Comparison of ENCODE assay signal across 8 cellular contexts in genomic region chr13:52127783-52128702, GRCh38. TPM values are rescaled to one million over a fixed set of nuclear protein-coding genes. Genes with fewer than 3 reads are reported as not detected.
DNase-seq lines count a peak whose midpoint lies in the region; ATAC-seq and TF ChIP-seq lines count a peak whose summit lies in the region.

No MANE protein-coding gene starts in this region.

- peak overlapping the region; percentile 70 for H3K4me3 ChIP-seq in epithelial cell of proximal tubule (ENCODE audit: low read depth, low read length)

- DNase-seq in AG20443 (ENCODE audit: low spot score) = peak; percentile 78
- DNase-seq in HPDE6-E6E7 (ENCODE audit: extremely low spot score) = peak; percentile 3
- peak; percentile 57 for DNase-seq in NOMO-1 treated with DMSO at 0.1 percent for 48 hours (lab: John Stamatoyannopoulos, UW; ENCODE audit: unreplicated experiment)
- peak; percentile 57 for DNase-seq in activated CD8-positive, alpha-beta memory T cell treated with anti-CD3 and anti-CD28 coated beads, Interleukin-2, amount 50 U/mL, for 48 hours
- DNase-seq in epithelial cell of proximal tubule (ENCODE audit: low read depth) = peak; percentile 43
- peak; percentile 64 for DNase-seq in mucosa of gallbladder (ENCODE audit: low spot score)
- DNase-seq in stimulated activated naive CD4-positive, alpha-beta T cell (lab: John Stamatoyannopoulos, UW) = peak; percentile 7 to 73 (median 50)

- ATAC-seq in GM19023 (IDR thresholded peaks at IDR 0.05; ENCODE audit: unreplicated experiment) = peak; percentile 13

- TF ChIP-seq CTCF in epithelial cell of proximal tubule (conservative IDR thresholded peaks at IDR 0.05; ENCODE audit: low read depth, low read length) = peak; percentile 91

RNA-seq across cellular contexts. Expression of gene NEK5, which starts 0.8 kb away (rescaled TPM):
- total RNA-seq in epithelial cell of proximal tubule = 0.14 TPM in 1 of 2 replicates, not detected in the other
- 0.29 TPM for total RNA-seq in mucosa of gallbladder

RNA-seq across cellular contexts. Expression of gene NEK3, which starts 31.4 kb away (rescaled TPM):
- total RNA-seq in epithelial cell of proximal tubule (9.0 and 22.4 TPM in 2 replicates), mucosa of gallbladder (8.4 TPM)

Comparison
In these comparisons a context has a peak if more than half of its experiments do, and no peak if none do; other contexts are left out.
1. Peak in every context shown above with its lines: DNase-seq, ATAC-seq and H3K4me3 ChIP-seq.
2. DNase-seq: peak in every context shown above with its lines; median percentile 78 in AG20443; 64 in mucosa of gallbladder; 57 in NOMO-1 treated with DMSO at 0.1 percent for 48 hours; 57 in activated CD8-positive, alpha-beta memory T cell treated with anti-CD3 and anti-CD28 coated beads, Interleukin-2, amount 50 U/mL, for 48 hours; 50 in stimulated activated naive CD4-positive, alpha-beta T cell; 43 in epithelial cell of proximal tubule; 3 in HPDE6-E6E7.